Comparison of ENCODE assay signal across 18 cellular contexts in genomic region chr2:172560721-172561120, GRCh38. TPM values are rescaled to one million over a fixed set of nuclear protein-coding genes. Genes with fewer than 3 reads are reported as not detected.
DNase-seq lines count a peak whose midpoint lies in the region; ATAC-seq and TF ChIP-seq lines count a peak whose summit lies in the region.
"Had no signal": no experiment of that assay in that cellular context is flagged by ENCODE, and none has a peak within 500 bp of the region (broad histone marks: within the 10 kb centered on the region; RNA-seq: fewer than 3 reads in every experiment).

No MANE protein-coding gene starts in this region.

- H3K4me3 ChIP-seq in cardiac muscle cell = peak overlapping the region; percentile 16
- H3K4me3 ChIP-seq in right atrium auricular region = no peak overlapping the region
- no peak overlapping the region for H3K4me3 ChIP-seq in PC-3 (ENCODE audit: low read length)
- H3K4me3 ChIP-seq in epithelial cell of esophagus (ENCODE audit: low read length) = no peak overlapping the region

- CTCF ChIA-PET in PC-3 (lab: Charles Lee) = no interaction called here

- H3K36me3 ChIP-seq in cardiac muscle cell = peaks cover 35% of the 10 kb centered on the region
- H3K36me3 ChIP-seq in right atrium auricular region = no peaks in the 10 kb centered on the region
- peaks cover 48% of the 10 kb centered on the region for H3K36me3 ChIP-seq in PC-3 (ENCODE audit: low read depth, low read length)

- H2AFZ ChIP-seq in PC-3 (ENCODE audit: low read length) = no peak overlapping the region

- no peak overlapping the region for H3K4me2 ChIP-seq in PC-3 (ENCODE audit: low read length)

- H3F3A ChIP-seq in PC-3 (ENCODE audit: low read length, unreplicated experiment) = no peaks in the 10 kb centered on the region

- peaks cover 26% of the 10 kb centered on the region for H3K4me1 Mint-ChIP-seq in progenitor cell of endocrine pancreas (ENCODE audit: low read depth)

- no TSS peak for BruUV-seq in PC-3 (replicated peaks; lab: Mats Ljungman, UMichigan)

- H3K79me2 ChIP-seq in PC-3 (ENCODE audit: low read length) = peaks cover 86% of the 10 kb centered on the region

- intact Hi-C loops in PC-3 (cut with micrococcal nuclease) = no loop called here

- ATAC-seq in PC-3 (no peak), HG02759 (IDR thresholded peaks at IDR 0.05; ENCODE audit: unreplicated experiment) (no peak), GM21515 (IDR thresholded peaks at IDR 0.05; ENCODE audit: unreplicated experiment) (no peak), HG03457 (IDR thresholded peaks at IDR 0.05; ENCODE audit: unreplicated experiment) (no peak)
- ATAC-seq: SK-N-SH treated with all-trans-retinoic acid at 6 μM for 48 hours had no signal

- no peaks in the 10 kb centered on the region for H3K27me3 ChIP-seq in cardiac muscle cell
- no peaks in the 10 kb centered on the region for H3K27me3 ChIP-seq in right atrium auricular region
- H3K27me3 ChIP-seq in PC-3 (ENCODE audit: low read length) = no peaks in the 10 kb centered on the region

- H3K9me2 ChIP-seq in PC-3 (replicated peaks; ENCODE audit: low read length) = no peaks in the 10 kb centered on the region

- no peak overlapping the region for H3K27ac Mint-ChIP-seq in progenitor cell of endocrine pancreas
- H3K27ac Mint-ChIP-seq: CD4-positive, alpha-beta memory T cell; HFFc6 had no signal

- peaks cover 48% of the 10 kb centered on the region for H3K4me1 ChIP-seq in cardiac muscle cell (ENCODE audit: low read depth)
- peaks cover 0 to 18% of the 10 kb centered on the region in 2 donors for H3K4me1 ChIP-seq in right atrium auricular region
- peaks cover 11% of the 10 kb centered on the region; the same call in 1 of the 2 replicates for H3K4me1 ChIP-seq in PC-3 (ENCODE audit: insufficient read depth, low read length)

- no peak overlapping the region for H3K9ac ChIP-seq in PC-3 (ENCODE audit: low read length)

- no peaks in the 10 kb centered on the region for H3K27me3 Mint-ChIP-seq in progenitor cell of endocrine pancreas
- H3K27me3 Mint-ChIP-seq: CD4-positive, alpha-beta memory T cell had no signal

- POLR2A ChIA-PET in PC-3 (lab: Charles Lee; ENCODE audit: unreplicated experiment) = no interaction called here

- no peak for TF ChIP-seq CTCF in cardiac muscle cell (IDR thresholded peaks at IDR 0.05; ENCODE audit: low read depth, low read length)
- TF ChIP-seq CTCF in right atrium auricular region (IDR thresholded peaks at IDR 0.05) = no peak
- TF ChIP-seq CTCF in PC-3 (conservative IDR thresholded peaks at IDR 0.05; ENCODE audit: low read depth, low read length) = no peak
- no peak for TF ChIP-seq CTCF in epithelial cell of esophagus (IDR thresholded peaks at IDR 0.05; ENCODE audit: insufficient read depth, low read depth, low read length, missing control alignments)
- TF ChIP-seq CTCF in progenitor cell of endocrine pancreas (IDR thresholded peaks at IDR 0.05; ENCODE audit: unreplicated experiment) = no peak

- peaks cover 31% of the 10 kb centered on the region for H4K20me1 ChIP-seq in PC-3 (ENCODE audit: low read length)

- H3K36me3 Mint-ChIP-seq in progenitor cell of endocrine pancreas (ENCODE audit: insufficient read depth) = peaks cover 3% of the 10 kb centered on the region

- H3K9me3 Mint-ChIP-seq in progenitor cell of endocrine pancreas (ENCODE audit: low read depth) = no peaks in the 10 kb centered on the region
- H3K9me3 Mint-ChIP-seq: CD4-positive, alpha-beta memory T cell; HFFc6 had no signal

- H3K27ac ChIP-seq in cardiac muscle cell (peak overlapping the region; percentile 94), right atrium auricular region (no peak overlapping the region), PC-3 (ENCODE audit: low read length) (no peak overlapping the region)
- H3K27ac ChIP-seq: RWPE1 had no signal

- H3K4me3 Mint-ChIP-seq in progenitor cell of endocrine pancreas (ENCODE audit: low read depth) = no peak overlapping the region
- H3K4me3 Mint-ChIP-seq: CD4-positive, alpha-beta memory T cell; HFFc6 had no signal

- no peaks in the 10 kb centered on the region for H3K9me3 ChIP-seq in cardiac muscle cell (ENCODE audit: low read depth)
- no peaks in the 10 kb centered on the region for H3K9me3 ChIP-seq in right atrium auricular region
- H3K9me3 ChIP-seq in PC-3 (ENCODE audit: low read length) = no peaks in the 10 kb centered on the region

- DNase-seq in cardiac muscle cell (ENCODE audit: low read depth in 1 of 2, low spot score in 1 of 2) (no peak), right atrium auricular region (ENCODE audit: low spot score) (no peak), PC-3 (peak; percentile 13), epithelial cell of esophagus (ENCODE audit: low read depth) (peak; percentile 70), progenitor cell of endocrine pancreas (ENCODE audit: low spot score, unreplicated experiment) (no peak)
- DNase-seq: CD4-positive, alpha-beta memory T cell; DMS53; H7; HFFc6; NCI-H1105 treated with DMSO at 0.1 percent for 48 hours; NCI-H748 treated with DMSO at 0.1 percent for 48 hours; OCI-M1; SIG-M5 had no signal

RNA-seq across cellular contexts. Expression of gene PDK1, which starts 4.8 kb away (rescaled TPM):
- total RNA-seq in cardiac muscle cell = 619 and 1,005 TPM in 2 replicates
- polyA plus RNA-seq in cardiac muscle cell = 383 and 432 TPM in 2 replicates
- 10 to 100 TPM; 26.6 to 33.0 TPM for total RNA-seq in right atrium auricular region
- total RNA-seq in PC-3 (2014; rRNA removed) = 45.8 and 66.3 TPM in 2 replicates
- total RNA-seq in progenitor cell of endocrine pancreas = 19.0 and 20.2 TPM in 2 replicates

Comparison
In these comparisons a context has a peak if more than half of its experiments do, and no peak if none do; other contexts are left out.
1. DNase-seq: peak in PC-3 (single experiment) and epithelial cell of esophagus (single experiment); none in cardiac muscle cell (0 of 2), right atrium auricular region (single experiment) and progenitor cell of endocrine pancreas (single experiment).